ENCODE assay signal across 26 cellular contexts in the genomic region with DNA sequence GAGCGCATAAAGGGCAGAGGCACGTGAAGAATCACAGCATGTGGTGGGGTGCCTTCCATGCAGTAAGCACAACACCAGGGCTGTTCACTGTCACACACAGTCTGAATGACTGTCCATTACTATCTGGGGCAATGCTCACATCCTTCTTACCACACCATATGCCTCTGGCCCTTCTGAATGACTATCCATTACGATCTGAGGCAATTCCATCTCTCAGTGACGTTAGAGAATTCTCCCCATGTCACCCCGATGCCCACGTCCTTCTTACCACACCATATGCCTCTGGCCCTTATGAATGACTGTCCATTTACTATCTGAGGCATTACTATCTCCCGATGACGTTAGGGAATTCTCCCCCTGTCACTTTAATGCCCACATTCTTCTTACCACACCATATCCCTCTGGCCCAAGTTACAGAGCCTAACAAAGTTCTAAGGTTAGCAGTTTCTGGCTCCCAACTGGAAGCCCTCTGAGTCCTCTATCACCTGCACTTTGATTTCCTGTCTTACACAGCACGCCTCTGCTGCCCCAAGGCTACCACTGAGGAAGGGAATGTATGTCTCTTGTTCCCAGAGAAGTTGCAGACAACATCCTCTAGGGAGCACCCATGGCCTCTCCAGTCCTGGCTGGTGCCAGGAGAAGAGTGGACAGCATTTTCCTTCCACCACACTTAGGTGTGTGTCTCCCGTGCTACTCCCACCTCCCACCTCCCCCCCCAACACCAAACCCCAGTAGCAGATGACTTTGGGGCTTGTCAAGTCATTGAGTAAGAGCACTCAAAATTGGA.
A peak's percentile ranks its signal among the peaks of the same experiment; 100 is the strongest.
DNase-seq lines count a peak whose midpoint lies in the region; ATAC-seq, FAIRE-seq and TF ChIP-seq lines count a peak whose summit lies in the region.
"Had no signal": no experiment of that assay in that cellular context is flagged by ENCODE, and none has a peak within 500 bp of the region (broad histone marks: within the 10 kb centered on the region; RNA-seq: fewer than 3 reads in every experiment).

No MANE protein-coding gene starts in this region.

- TF ChIP-seq CTCF in HepG2 (CRISPR knock-in tag; IDR thresholded peaks at IDR 0.05) (no peak), right lobe of liver (IDR thresholded peaks at IDR 0.05) (no peak), foreskin fibroblast (IDR thresholded peaks at IDR 0.05; ENCODE audit: low read depth, low read length) (peak; percentile 2), chondrocyte (IDR thresholded peaks at IDR 0.05) (no peak)

- no peaks in the 10 kb centered on the region for H4K20me1 ChIP-seq in HepG2 (ENCODE audit: insufficient read depth, low read length)

- H3K79me2 ChIP-seq in HepG2 (ENCODE audit: insufficient read depth, low read length): no peaks in the 10 kb centered on the region

- H3K4me3 ChIP-seq in HepG2 (replicated peaks in 1 of 3; ENCODE audit: insufficient read depth in 1 of 3, low read depth in 2 of 3, low read length in 3 of 3): no peak overlapping the region
- no peak overlapping the region for H3K4me3 ChIP-seq in right lobe of liver
- no peak overlapping the region for H3K4me3 ChIP-seq in foreskin fibroblast (ENCODE audit: low read depth in 1 of 2, low read length in 2 of 2)
- H3K4me3 ChIP-seq: esophagus squamous epithelium, left ventricle myocardium inferior, uterus had no signal

- 30% methylated on average over 10 of the region's 10 CpGs for WGBS in HepG2 (ENCODE audit: low lambda C conversion rate)
- 63% methylated on average over 9 of the region's 10 CpGs for WGBS in right lobe of liver (ENCODE audit: insufficient coverage, low coverage, low lambda C conversion rate, missing lambda C conversion rate)

- CTCF ChIA-PET in HepG2 (lab: Yijun Ruan, JAX; ENCODE audit: low intra/inter-chr PET ratio, low total read pairs): no interaction called here

- no peak for FAIRE-seq in HepG2 (lab: Jason Lieb, UNC)

- POLR2A ChIA-PET in HepG2 (lab: Yijun Ruan, JAX): no interaction called here

- no peaks in the 10 kb centered on the region for H3K4me1 Mint-ChIP-seq in chondrocyte (ENCODE audit: low read depth)
- H3K4me1 Mint-ChIP-seq: activated naive CD4-positive, alpha-beta T cell treated with anti-CD3 and anti-CD28 coated beads, Interleukin-2, amount 10 ng/mL, durations not matched to agents 7 days and 5 days; CD4-positive, alpha-beta memory T cell had no signal

- in situ Hi-C loops in HepG2 (cut with HindIII; ENCODE audit: extremely low pct_ligation_motif_present, low pct_unique_long_range_greater_than_20kb): no loop called here

- intact Hi-C loops in HepG2 (cut with micrococcal nuclease; ENCODE audit: unreplicated experiment): no loop called here
- intact Hi-C loops in right lobe of liver (cut with DNase I): no loop called here

- no TSS peak for BruUV-seq in HepG2 (replicated peaks; lab: Mats Ljungman, UMichigan)

- H3K27me3 ChIP-seq in HepG2 (ENCODE audit: control insufficient read depth in 1 of 2, insufficient read depth in 2 of 2, low read length in 2 of 2): no peaks in the 10 kb centered on the region
- H3K27me3 ChIP-seq in right lobe of liver: no peaks in the 10 kb centered on the region
- H3K27me3 ChIP-seq: esophagus squamous epithelium, uterus had no signal

- no peak for TF ChIP-seq EP300 in HepG2 (IDR thresholded peaks at IDR 0.05; ENCODE audit: low read depth in 2 of 2, low read length in 2 of 2)
- TF ChIP-seq EP300 in HepG2 (CRISPR knock-in tag; IDR thresholded peaks at IDR 0.05; ENCODE audit: borderline replicate concordance): no peak

- no peak overlapping the region for H3K4me2 ChIP-seq in HepG2 (ENCODE audit: low read depth, low read length)

- TF ChIP-seq POLR2A in HepG2 (IDR thresholded peaks at IDR 0.05; ENCODE audit: insufficient read depth in 1 of 2, low read depth in 2 of 2, low read length in 2 of 2): no peak
- TF ChIP-seq POLR2A in right lobe of liver (IDR thresholded peaks at IDR 0.05): no peak

- DNase-seq in HepG2 (ENCODE audit: low spot score) (no peak), right lobe of liver (no peak), SK-N-DZ (ENCODE audit: low spot score) (peak; percentile 5), foreskin fibroblast (peak in 1 of 2 donors; percentile 4), SIG-M5 (lab: John Stamatoyannopoulos, UW) (no peak), mesenteric fat pad (ENCODE audit: low spot score) (no peak), activated gamma-delta T cell (lab: John Stamatoyannopoulos, UW) (no peak), chondrocyte (ENCODE audit: low spot score) (no peak)
- DNase-seq: activated CD4-positive, CD25-positive, alpha-beta regulatory T cell treated with anti-CD3 and anti-CD28 coated beads, Interleukin-2, amount 50 U/mL, for 72 hours; activated naive CD4-positive, alpha-beta T cell treated with anti-CD3 and anti-CD28 coated beads, Interleukin-2, amount 10 ng/mL, durations not matched to agents 7 days and 5 days; activated T-cell treated with anti-CD3 and anti-CD28 coated beads, Interleukin-2, amount 50 U/mL, for 24 hours; CD4-positive, alpha-beta memory T cell; DMS153; effector CD8-positive, alpha-beta T cell; esophagus squamous epithelium; GOT3; Karpas-422; left ventricle myocardium inferior; NCI-H1105; NCI-H2081; NCI-H510A; nucleus accumbens; retina; substantia nigra; uterus had no signal

- H3K9ac ChIP-seq in HepG2 (ENCODE audit: insufficient read depth, low read depth, low read length): no peak overlapping the region

- H3K9me3 Mint-ChIP-seq in chondrocyte (ENCODE audit: low read depth): no peaks in the 10 kb centered on the region
- H3K9me3 Mint-ChIP-seq: activated naive CD4-positive, alpha-beta T cell treated with anti-CD3 and anti-CD28 coated beads, Interleukin-2, amount 10 ng/mL, durations not matched to agents 7 days and 5 days; activated T-cell treated with anti-CD3 and anti-CD28 coated beads, Interleukin-2, amount 50 U/mL, for 24 hours had no signal

- peaks cover 2% of the 10 kb centered on the region for H3K36me3 Mint-ChIP-seq in chondrocyte (ENCODE audit: low read depth)
- H3K36me3 Mint-ChIP-seq: activated naive CD4-positive, alpha-beta T cell treated with anti-CD3 and anti-CD28 coated beads, Interleukin-2, amount 10 ng/mL, durations not matched to agents 7 days and 5 days; CD4-positive, alpha-beta memory T cell had no signal

- no peak for TF ChIP-seq RAD21 in HepG2 (CRISPR knock-in tag; IDR thresholded peaks at IDR 0.05)

- no peak overlapping the region for H3K27ac Mint-ChIP-seq in chondrocyte (ENCODE audit: unreplicated experiment)
- H3K27ac Mint-ChIP-seq: activated naive CD4-positive, alpha-beta T cell treated with anti-CD3 and anti-CD28 coated beads, Interleukin-2, amount 10 ng/mL, durations not matched to agents 7 days and 5 days; activated T-cell treated with anti-CD3 and anti-CD28 coated beads, Interleukin-2, amount 50 U/mL, for 24 hours had no signal

- no peak overlapping the region for H2AFZ ChIP-seq in HepG2 (ENCODE audit: low read length)

- H3K27ac ChIP-seq in HepG2 (ENCODE audit: extremely low read length, insufficient read depth, low read length): no peak overlapping the region
- H3K27ac ChIP-seq in right lobe of liver: no peak overlapping the region
- H3K27ac ChIP-seq: esophagus squamous epithelium, left ventricle myocardium inferior, RWPE1, uterus had no signal

- no peak overlapping the region for H3K4me3 Mint-ChIP-seq in chondrocyte (ENCODE audit: unreplicated experiment)
- H3K4me3 Mint-ChIP-seq: activated naive CD4-positive, alpha-beta T cell treated with anti-CD3 and anti-CD28 coated beads, Interleukin-2, amount 10 ng/mL, durations not matched to agents 7 days and 5 days; activated T-cell treated with anti-CD3 and anti-CD28 coated beads, Interleukin-2, amount 50 U/mL, for 24 hours; CD4-positive, alpha-beta memory T cell had no signal

- no peaks in the 10 kb centered on the region for H3K36me3 ChIP-seq in HepG2 (replicated peaks in 1 of 2; ENCODE audit: control insufficient read depth in 1 of 2, insufficient read depth in 2 of 2, low read length in 2 of 2)
- no peaks in the 10 kb centered on the region for H3K36me3 ChIP-seq in right lobe of liver
- H3K36me3 ChIP-seq: esophagus squamous epithelium, left ventricle myocardium inferior, uterus had no signal

- H3K9me3 ChIP-seq in HepG2 (ENCODE audit: low read length) (no peaks in the 10 kb centered on the region), right lobe of liver (no peaks in the 10 kb centered on the region)
- H3K9me3 ChIP-seq: esophagus squamous epithelium, left ventricle myocardium inferior, uterus had no signal

- H3K4me1 ChIP-seq in HepG2 (ENCODE audit: insufficient read depth, low read length) (no peaks in the 10 kb centered on the region), right lobe of liver (no peaks in the 10 kb centered on the region)
- H3K4me1 ChIP-seq: esophagus squamous epithelium, left ventricle myocardium inferior, uterus had no signal

- H3K27me3 Mint-ChIP-seq in chondrocyte (ENCODE audit: low read depth): no peaks in the 10 kb centered on the region
- H3K27me3 Mint-ChIP-seq: activated T-cell treated with anti-CD3 and anti-CD28 coated beads, Interleukin-2, amount 50 U/mL, for 24 hours had no signal

- ATAC-seq in HepG2: peak; percentile 69
- no peak for ATAC-seq in right lobe of liver

TF ChIP-seq in HepG2, 621 proteins besides CTCF, POLR2A, EP300 and RAD21 (continues in another document):
- no peak for TF ChIP-seq ZNF891 (CRISPR knock-in tag; IDR thresholded peaks at IDR 0.05)
- no peak for TF ChIP-seq RNF2 (conservative IDR thresholded peaks at IDR 0.05; ENCODE audit: low read depth)
